1 cellular context compared by ENCODE assay signal in the genomic region with DNA sequence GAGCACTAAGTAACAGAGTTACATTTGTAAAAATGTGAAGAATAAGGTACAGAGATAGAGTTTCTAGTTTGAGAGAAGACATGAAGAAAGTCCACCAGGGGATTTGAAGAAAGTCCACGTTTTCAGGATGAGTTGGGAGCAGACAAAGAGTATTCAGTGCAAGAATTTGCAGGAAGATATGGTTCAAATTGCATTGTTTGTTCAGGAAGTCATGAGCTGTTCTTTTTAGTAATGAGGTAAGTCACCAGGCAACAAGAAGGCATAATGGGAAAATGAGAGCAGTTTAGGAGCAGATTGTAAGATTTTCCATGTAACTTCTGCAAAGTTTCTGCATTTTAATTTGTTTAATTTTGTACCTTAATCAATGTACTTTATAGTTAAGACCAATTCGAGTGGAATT.
TF ChIP-seq lines count a peak whose summit lies in the region.

No MANE protein-coding gene starts in this region.

TF ChIP-seq in GM23338, 12 proteins besides CTCF, POLR2A, EP300 and RAD21 (continued from another document):
- TF ChIP-seq, protein P1, sequence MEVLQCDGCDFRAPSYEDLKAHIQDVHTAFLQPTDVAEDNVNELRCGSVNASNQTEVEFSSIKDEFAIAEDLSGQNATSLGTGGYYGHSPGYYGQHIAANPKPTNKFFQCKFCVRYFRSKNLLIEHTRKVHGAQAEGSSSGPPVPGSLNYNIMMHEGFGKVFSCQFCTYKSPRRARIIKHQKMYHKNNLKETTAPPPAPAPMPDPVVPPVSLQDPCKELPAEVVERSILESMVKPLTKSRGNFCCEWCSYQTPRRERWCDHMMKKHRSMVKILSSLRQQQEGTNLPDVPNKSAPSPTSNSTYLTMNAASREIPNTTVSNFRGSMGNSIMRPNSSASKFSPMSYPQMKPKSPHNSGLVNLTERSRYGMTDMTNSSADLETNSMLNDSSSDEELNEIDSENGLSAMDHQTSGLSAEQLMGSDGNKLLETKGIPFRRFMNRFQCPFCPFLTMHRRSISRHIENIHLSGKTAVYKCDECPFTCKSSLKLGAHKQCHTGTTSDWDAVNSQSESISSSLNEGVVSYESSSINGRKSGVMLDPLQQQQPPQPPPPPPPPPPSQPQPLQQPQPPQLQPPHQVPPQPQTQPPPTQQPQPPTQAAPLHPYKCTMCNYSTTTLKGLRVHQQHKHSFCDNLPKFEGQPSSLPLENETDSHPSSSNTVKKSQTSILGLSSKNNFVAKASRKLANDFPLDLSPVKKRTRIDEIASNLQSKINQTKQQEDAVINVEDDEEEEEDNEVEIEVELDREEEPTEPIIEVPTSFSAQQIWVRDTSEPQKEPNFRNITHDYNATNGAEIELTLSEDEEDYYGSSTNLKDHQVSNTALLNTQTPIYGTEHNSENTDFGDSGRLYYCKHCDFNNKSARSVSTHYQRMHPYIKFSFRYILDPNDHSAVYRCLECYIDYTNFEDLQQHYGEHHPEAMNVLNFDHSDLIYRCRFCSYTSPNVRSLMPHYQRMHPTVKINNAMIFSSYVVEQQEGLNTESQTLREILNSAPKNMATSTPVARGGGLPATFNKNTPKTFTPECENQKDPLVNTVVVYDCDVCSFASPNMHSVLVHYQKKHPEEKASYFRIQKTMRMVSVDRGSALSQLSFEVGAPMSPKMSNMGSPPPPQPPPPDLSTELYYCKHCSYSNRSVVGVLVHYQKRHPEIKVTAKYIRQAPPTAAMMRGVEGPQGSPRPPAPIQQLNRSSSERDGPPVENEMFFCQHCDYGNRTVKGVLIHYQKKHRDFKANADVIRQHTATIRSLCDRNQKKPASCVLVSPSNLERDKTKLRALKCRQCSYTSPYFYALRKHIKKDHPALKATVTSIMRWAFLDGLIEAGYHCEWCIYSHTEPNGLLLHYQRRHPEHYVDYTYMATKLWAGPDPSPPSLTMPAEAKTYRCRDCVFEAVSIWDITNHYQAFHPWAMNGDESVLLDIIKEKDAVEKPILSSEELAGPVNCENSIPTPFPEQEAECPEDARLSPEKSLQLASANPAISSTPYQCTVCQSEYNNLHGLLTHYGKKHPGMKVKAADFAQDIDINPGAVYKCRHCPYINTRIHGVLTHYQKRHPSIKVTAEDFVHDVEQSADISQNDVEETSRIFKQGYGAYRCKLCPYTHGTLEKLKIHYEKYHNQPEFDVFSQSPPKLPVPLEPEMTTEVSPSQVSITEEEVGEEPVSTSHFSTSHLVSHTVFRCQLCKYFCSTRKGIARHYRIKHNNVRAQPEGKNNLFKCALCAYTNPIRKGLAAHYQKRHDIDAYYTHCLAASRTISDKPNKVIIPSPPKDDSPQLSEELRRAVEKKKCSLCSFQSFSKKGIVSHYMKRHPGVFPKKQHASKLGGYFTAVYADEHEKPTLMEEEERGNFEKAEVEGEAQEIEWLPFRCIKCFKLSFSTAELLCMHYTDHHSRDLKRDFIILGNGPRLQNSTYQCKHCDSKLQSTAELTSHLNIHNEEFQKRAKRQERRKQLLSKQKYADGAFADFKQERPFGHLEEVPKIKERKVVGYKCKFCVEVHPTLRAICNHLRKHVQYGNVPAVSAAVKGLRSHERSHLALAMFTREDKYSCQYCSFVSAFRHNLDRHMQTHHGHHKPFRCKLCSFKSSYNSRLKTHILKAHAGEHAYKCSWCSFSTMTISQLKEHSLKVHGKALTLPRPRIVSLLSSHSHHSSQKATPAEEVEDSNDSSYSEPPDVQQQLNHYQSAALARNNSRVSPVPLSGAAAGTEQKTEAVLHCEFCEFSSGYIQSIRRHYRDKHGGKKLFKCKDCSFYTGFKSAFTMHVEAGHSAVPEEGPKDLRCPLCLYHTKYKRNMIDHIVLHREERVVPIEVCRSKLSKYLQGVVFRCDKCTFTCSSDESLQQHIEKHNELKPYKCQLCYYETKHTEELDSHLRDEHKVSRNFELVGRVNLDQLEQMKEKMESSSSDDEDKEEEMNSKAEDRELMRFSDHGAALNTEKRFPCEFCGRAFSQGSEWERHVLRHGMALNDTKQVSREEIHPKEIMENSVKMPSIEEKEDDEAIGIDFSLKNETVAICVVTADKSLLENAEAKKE (CRISPR knock-in tag; IDR thresholded peaks at IDR 0.05), result no peak
